ENCODE assay signal across 22 cellular contexts in the genomic region with DNA sequence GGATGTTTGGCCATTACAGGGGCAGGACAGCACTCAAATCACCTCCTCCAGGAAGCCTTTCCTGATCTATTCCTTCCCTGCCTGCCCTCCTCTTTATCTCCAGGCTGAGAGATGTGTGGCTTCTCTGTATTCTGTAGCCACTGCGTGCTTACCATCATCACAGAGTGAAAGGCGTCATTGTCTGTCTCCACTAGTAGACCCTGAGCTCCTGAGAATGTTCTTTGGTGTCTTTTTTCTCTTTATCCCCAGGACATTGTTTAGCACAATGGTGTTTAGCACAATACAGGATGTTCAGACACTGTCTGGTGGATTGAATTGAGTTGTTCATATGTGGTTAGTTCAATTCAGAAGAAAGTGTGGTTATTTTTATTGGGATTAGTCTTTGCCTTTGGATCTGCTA.
"Had no signal": no experiment of that assay in that cellular context is flagged by ENCODE, and none has a peak within 500 bp of the region (broad histone marks: within the 10 kb centered on the region; RNA-seq: fewer than 3 reads in every experiment).

No MANE protein-coding gene starts in this region.

- H3K27me3 ChIP-seq: colonic mucosa, foreskin keratinocyte, gastrocnemius medialis, heart left ventricle, left lung had no signal

- H3K27ac Mint-ChIP-seq: dendritic cell treated with granulocyte-macrophage colony-stimulating factor and Interleukin-4, amounts not matched to agents 40 ng/mL and 50 ng/mL, for 4 days; effector memory CD8-positive, alpha-beta T cell; endodermal cell; mesothelial cell of epicardium; naive thymus-derived CD8-positive, alpha-beta T cell had no signal

- H3K27ac ChIP-seq: colonic mucosa, epithelial cell of prostate, esophagus squamous epithelium, foreskin keratinocyte, gastrocnemius medialis, heart left ventricle, left lung, lower lobe of right lung had no signal

- H3K27me3 Mint-ChIP-seq: dendritic cell treated with granulocyte-macrophage colony-stimulating factor and Interleukin-4, amounts not matched to agents 40 ng/mL and 50 ng/mL, for 4 days had no signal

- H3K4me3 Mint-ChIP-seq: dendritic cell treated with granulocyte-macrophage colony-stimulating factor and Interleukin-4, amounts not matched to agents 40 ng/mL and 50 ng/mL, for 4 days; effector memory CD8-positive, alpha-beta T cell; endodermal cell; mesothelial cell of epicardium; naive B cell; naive thymus-derived CD8-positive, alpha-beta T cell had no signal

- H3K36me3 ChIP-seq: colonic mucosa, esophagus squamous epithelium, gastrocnemius medialis, heart left ventricle, left lung, lower lobe of right lung had no signal

- H3K4me1 ChIP-seq: gastrocnemius medialis, left lung, lower lobe of right lung had no signal

- ATAC-seq: effector memory CD8-positive, alpha-beta T cell; esophagus mucosa; foreskin keratinocyte; gastrocnemius medialis; heart left ventricle; left cardiac atrium; left ventricle myocardium superior; naive thymus-derived CD8-positive, alpha-beta T cell had no signal

- H3K9me3 Mint-ChIP-seq: dendritic cell treated with granulocyte-macrophage colony-stimulating factor and Interleukin-4, amounts not matched to agents 40 ng/mL and 50 ng/mL, for 4 days; effector memory CD8-positive, alpha-beta T cell had no signal

- DNase-seq: colonic mucosa; cortex of kidney; effector CD8-positive, alpha-beta T cell; effector memory CD8-positive, alpha-beta T cell; endodermal cell; erythroblast; esophagus squamous epithelium; foreskin keratinocyte; gastrocnemius medialis; heart left ventricle; hippocampal formation; left cardiac atrium; left ventricle myocardium superior; mucosa of descending colon; naive B cell; naive thymus-derived CD8-positive, alpha-beta T cell had no signal

- H3K4me3 ChIP-seq: colonic mucosa, esophagus squamous epithelium, gastrocnemius medialis, heart left ventricle, left lung, lower lobe of right lung, mucosa of descending colon had no signal

- H3K9me3 ChIP-seq: colonic mucosa, esophagus squamous epithelium, left lung, lower lobe of right lung, mucosa of descending colon had no signal

- H3K4me1 Mint-ChIP-seq: endodermal cell, mesothelial cell of epicardium, naive B cell had no signal
